In the genomic region with DNA sequence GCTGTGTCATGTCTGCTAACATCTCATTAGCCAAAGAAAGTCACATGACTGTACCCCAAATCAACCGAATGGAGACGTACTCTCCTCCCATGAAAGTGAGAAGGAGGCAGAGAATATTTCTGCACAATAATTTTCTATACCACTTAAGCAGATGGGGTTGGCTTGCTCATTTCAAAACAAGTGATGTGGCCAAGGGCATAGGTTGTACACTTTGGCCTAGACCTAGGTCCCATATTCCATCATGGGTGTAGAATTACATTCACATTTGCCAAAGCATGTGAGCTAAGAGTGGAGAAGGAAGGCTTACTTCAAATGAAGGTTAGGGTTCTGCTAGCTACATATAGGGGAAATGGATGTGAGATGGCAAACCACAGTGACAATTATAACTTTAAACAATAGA, we compare ENCODE assay signal across 18 cellular contexts.
DNase-seq lines count a peak whose midpoint lies in the region; ATAC-seq and TF ChIP-seq lines count a peak whose summit lies in the region.
"Had no signal": no experiment of that assay in that cellular context is flagged by ENCODE, and none has a peak within 500 bp of the region (broad histone marks: within the 10 kb centered on the region; RNA-seq: fewer than 3 reads in every experiment).

No MANE protein-coding gene starts in this region.

- no peak overlapping the region for H3K27ac Mint-ChIP-seq in activated B cell treated with CpG ODN at 0.5 μM for 24 hours
- peak overlapping the region; percentile 73 for H3K27ac Mint-ChIP-seq in stimulated activated memory B cell treated with anti-CD40 and anti-IgM and Interleukin-4, amounts not matched to agents 10 μg/mL and 1 μg/mL and 100 μg/mL, for 72 hours
- H3K27ac Mint-ChIP-seq: activated T-helper 2 cell treated with anti-CD3 and anti-CD28 coated beads, Interferon-gamma antibody, Interleukin-2, Interleukin-4, amounts not matched to agents 10 μg/mL and 5 μg/mL and 100 μg/mL, durations not matched to agents 14 hours and 24 hours and 36 hours had no signal

- POLR2A ChIA-PET in activated B cell treated with CpG ODN at 0.5 μM for 24 hours (lab: Charles Lee) = interaction anchor here (0.7 to 1.9 kb wide), 6 partner anchors 9 to 676 kb away, joined by 3 to 10 read pairs (median 4); a partner anchor contains a TSS

- H3K9me3 Mint-ChIP-seq in activated B cell treated with CpG ODN at 0.5 μM for 24 hours = no peaks in the 10 kb centered on the region
- no peaks in the 10 kb centered on the region for H3K9me3 Mint-ChIP-seq in stimulated activated memory B cell treated with anti-CD40 and anti-IgM and Interleukin-4, amounts not matched to agents 10 μg/mL and 1 μg/mL and 100 μg/mL, for 72 hours
- H3K9me3 Mint-ChIP-seq: activated T-helper 2 cell treated with anti-CD3 and anti-CD28 coated beads, Interferon-gamma antibody, Interleukin-2, Interleukin-4, amounts not matched to agents 10 μg/mL and 5 μg/mL and 100 μg/mL, durations not matched to agents 14 hours and 24 hours and 36 hours had no signal

- 98 to 100% methylated on average over 2 of the region's 2 CpGs for WGBS in thyroid gland, 2 donors

- H3K27me3 Mint-ChIP-seq in activated B cell treated with CpG ODN at 0.5 μM for 24 hours = no peaks in the 10 kb centered on the region
- no peaks in the 10 kb centered on the region for H3K27me3 Mint-ChIP-seq in stimulated activated memory B cell treated with anti-CD40 and anti-IgM and Interleukin-4, amounts not matched to agents 10 μg/mL and 1 μg/mL and 100 μg/mL, for 72 hours

- DNase-seq in activated B cell treated with CpG ODN at 0.5 μM for 24 hours (no peak), SKM-1 treated with dmso at 0.1 percent for 144 hours (lab: John Stamatoyannopoulos, UW; ENCODE audit: unreplicated experiment) (no peak), thyroid gland (no peak)
- DNase-seq: DMS79, HCEC 1CT, hippocampal formation, KG1, midbrain, NCI-H1417 treated with DMSO at 0.1 percent for 48 hours, NCI-H2227 treated with DMSO at 0.1 percent for 48 hours, WERI-Rb-1 had no signal

- ATAC-seq in GM18909 (IDR thresholded peaks at IDR 0.05; ENCODE audit: poor library complexity, unreplicated experiment) = peak; percentile 1
- peak; percentile 8 for ATAC-seq in HG02885 (IDR thresholded peaks at IDR 0.05; ENCODE audit: poor library complexity, unreplicated experiment)
- no peak for ATAC-seq in activated B cell treated with CpG ODN at 0.5 μM for 24 hours (ENCODE audit: low read depth)
- no peak for ATAC-seq in stimulated activated memory B cell treated with anti-CD40 and anti-IgM and Interleukin-4, amounts not matched to agents 10 μg/mL and 1 μg/mL and 100 μg/mL, for 72 hours
- no peak for ATAC-seq in HG02981 (IDR thresholded peaks at IDR 0.05; ENCODE audit: unreplicated experiment)

- TF ChIP-seq CTCF in activated B cell treated with CpG ODN at 0.5 μM for 24 hours (IDR thresholded peaks at IDR 0.05) = no peak
- no peak for TF ChIP-seq CTCF in thyroid gland (IDR thresholded peaks at IDR 0.05)

- H3K4me1 Mint-ChIP-seq in activated B cell treated with CpG ODN at 0.5 μM for 24 hours = peaks cover 33% of the 10 kb centered on the region
- peaks cover 25% of the 10 kb centered on the region for H3K4me1 Mint-ChIP-seq in stimulated activated memory B cell treated with anti-CD40 and anti-IgM and Interleukin-4, amounts not matched to agents 10 μg/mL and 1 μg/mL and 100 μg/mL, for 72 hours

- no peak overlapping the region for H3K4me3 ChIP-seq in thyroid gland (replicated peaks in 1 of 3)
- H3K4me3 ChIP-seq: adrenal gland, right atrium auricular region had no signal

- CTCF ChIA-PET in activated B cell treated with CpG ODN at 0.5 μM for 24 hours (lab: Charles Lee) = interaction anchor here (1.2 to 1.8 kb wide), 4 partner anchors 19 to 700 kb away, joined by 4 to 10 read pairs (median 6); no protein-coding TSS in a partner anchor

- no peak overlapping the region for H3K27ac ChIP-seq in thyroid gland
- H3K27ac ChIP-seq: adrenal gland, right atrium auricular region, WERI-Rb-1 had no signal

- H3K36me3 Mint-ChIP-seq in activated B cell treated with CpG ODN at 0.5 μM for 24 hours (ENCODE audit: low read depth) = no peaks in the 10 kb centered on the region
- no peaks in the 10 kb centered on the region for H3K36me3 Mint-ChIP-seq in stimulated activated memory B cell treated with anti-CD40 and anti-IgM and Interleukin-4, amounts not matched to agents 10 μg/mL and 1 μg/mL and 100 μg/mL, for 72 hours

- intact Hi-C loops in activated B cell treated with CpG ODN at 0.5 μM for 24 hours (cut with micrococcal nuclease) = loop anchor here (2.0 to 5.0 kb wide), 3 partner anchors 35 to 1172 kb away; a partner anchor contains a TSS
- intact Hi-C loops in thyroid gland (cut with DNase I) = no loop called here

- peaks cover 10% of the 10 kb centered on the region in 2 donors for H3K4me1 ChIP-seq in thyroid gland
- H3K4me1 ChIP-seq: adrenal gland, right atrium auricular region had no signal

- no peaks in the 10 kb centered on the region for H3K9me3 ChIP-seq in thyroid gland
- H3K9me3 ChIP-seq: adrenal gland, right atrium auricular region had no signal

- H3K36me3 ChIP-seq in thyroid gland = no peaks in the 10 kb centered on the region
- H3K36me3 ChIP-seq: adrenal gland, right atrium auricular region, WERI-Rb-1 had no signal

- no peak for TF ChIP-seq POLR2A in thyroid gland (IDR thresholded peaks at IDR 0.05)

- H3K27me3 ChIP-seq in thyroid gland = no peaks in the 10 kb centered on the region
- H3K27me3 ChIP-seq: adrenal gland, right atrium auricular region had no signal

- H3K4me3 Mint-ChIP-seq in activated B cell treated with CpG ODN at 0.5 μM for 24 hours = peak overlapping the region; percentile 53
- H3K4me3 Mint-ChIP-seq in stimulated activated memory B cell treated with anti-CD40 and anti-IgM and Interleukin-4, amounts not matched to agents 10 μg/mL and 1 μg/mL and 100 μg/mL, for 72 hours = no peak overlapping the region

Comparison
In these comparisons a context has a peak if more than half of its experiments do, and no peak if none do; other contexts are left out.
1. ATAC-seq: peak in GM18909 (single experiment) and HG02885 (single experiment); none in activated B cell treated with CpG ODN at 0.5 μM for 24 hours (single experiment), stimulated activated memory B cell treated with anti-CD40 and anti-IgM and Interleukin-4, amounts not matched to agents 10 μg/mL and 1 μg/mL and 100 μg/mL, for 72 hours (single experiment) and HG02981 (single experiment).